Comparison of ENCODE assay signal across 1 cellular context in genomic region chr10:60353519-60354258, GRCh38.
TF ChIP-seq lines count a peak whose summit lies in the region.

No MANE protein-coding gene starts in this region.

TF ChIP-seq in IMR-90, 13 proteins besides CTCF, POLR2A, EP300 and RAD21 (continued from another document):
- TF ChIP-seq ELK1 (IDR thresholded peaks at IDR 0.05; ENCODE audit: borderline replicate concordance, low read depth, low read length) (no peak), MXI1 (IDR thresholded peaks at IDR 0.05; ENCODE audit: borderline replicate concordance, low read depth, low read length) (no peak), MAFK (IDR thresholded peaks at IDR 0.05; ENCODE audit: low read depth, low read length) (no peak)
- TF ChIP-seq, protein P1, sequence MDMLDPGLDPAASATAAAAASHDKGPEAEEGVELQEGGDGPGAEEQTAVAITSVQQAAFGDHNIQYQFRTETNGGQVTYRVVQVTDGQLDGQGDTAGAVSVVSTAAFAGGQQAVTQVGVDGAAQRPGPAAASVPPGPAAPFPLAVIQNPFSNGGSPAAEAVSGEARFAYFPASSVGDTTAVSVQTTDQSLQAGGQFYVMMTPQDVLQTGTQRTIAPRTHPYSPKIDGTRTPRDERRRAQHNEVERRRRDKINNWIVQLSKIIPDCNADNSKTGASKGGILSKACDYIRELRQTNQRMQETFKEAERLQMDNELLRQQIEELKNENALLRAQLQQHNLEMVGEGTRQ (IDR thresholded peaks at IDR 0.05; ENCODE audit: low read depth, low read length), result no peak
